26 cellular contexts compared by ENCODE assay signal in the genomic region with DNA sequence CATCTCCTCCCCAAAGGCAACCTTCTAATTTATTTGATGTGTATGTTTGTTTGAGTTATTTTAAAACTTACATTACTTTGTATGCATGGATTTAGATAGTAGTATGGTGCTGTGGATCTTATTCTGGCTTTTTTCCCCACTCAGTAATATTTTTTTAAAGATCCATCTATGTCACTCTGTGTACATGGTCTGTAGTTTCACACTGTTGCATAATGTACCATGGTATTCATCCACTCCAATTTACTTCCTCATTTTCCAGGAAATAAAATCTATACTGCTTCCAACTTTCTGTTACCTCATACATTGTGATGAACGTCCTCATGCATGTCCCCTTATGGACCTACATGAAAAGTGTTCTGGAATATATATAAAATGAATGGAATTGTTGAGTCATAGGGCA.
"Had no signal": no experiment of that assay in that cellular context is flagged by ENCODE, and none has a peak within 500 bp of the region (broad histone marks: within the 10 kb centered on the region; RNA-seq: fewer than 3 reads in every experiment).

No MANE protein-coding gene starts in this region.

- ATAC-seq: heart left ventricle; left lung; lower lobe of right lung; natural killer cell; stimulated activated naive B cell treated with anti-CD40 and anti-IgM and Interleukin-4, amounts not matched to agents 10 μg/mL and 1 μg/mL and 100 μg/mL, for 72 hours; WTC11 had no signal

- DNase-seq: activated CD4-positive, alpha-beta memory T cell treated with anti-CD3 and anti-CD28 coated beads, Interleukin-2, amount 10 ng/mL, durations not matched to agents 7 days and 5 days; activated CD4-positive, alpha-beta T cell treated with anti-CD3 and anti-CD28 coated beads for 1 hour; activated CD4-positive, alpha-beta T cell treated with anti-CD3 and anti-CD28 coated beads, Interleukin-2, amount 10 ng/mL, durations not matched to agents 7 days and 5 days; activated CD8-positive, alpha-beta memory T cell treated with anti-CD3 and anti-CD28 coated beads, Interleukin-2, amount 50 U/mL, for 48 hours; activated gamma-delta T cell; activated naive CD4-positive, alpha-beta T cell treated with anti-CD3 and anti-CD28 coated beads, Interleukin-2, amount 10 ng/mL, durations not matched to agents 7 days and 5 days; activated naive CD8-positive, alpha-beta T cell treated with anti-CD3 and anti-CD28 coated beads, Interleukin-2, amount 10 ng/mL, durations not matched to agents 7 days and 5 days; activated T-cell treated with anti-CD3 and anti-CD28 coated beads, Interleukin-2, amount 50 U/mL, for 24 hours; cerebellar nuclear complex; dorsolateral prefrontal cortex; effector memory CD4-positive, alpha-beta T cell; foreskin fibroblast; heart left ventricle; kidney glomerular epithelial cell; left lung; lower lobe of right lung; mesenchymal stem cell; natural killer cell; occipital lobe; stimulated activated CD4-positive, alpha-beta T cell treated with anti-CD3 and anti-CD28 coated beads, Interleukin-1b, Interleukin-23, amount 100 ng/mL, for 48 hours; stimulated activated naive B cell treated with anti-CD40 and anti-IgM and Interleukin-4, amounts not matched to agents 10 μg/mL and 1 μg/mL and 100 μg/mL, for 72 hours; stomach; T1000; thyroid gland; upper lobe of left lung had no signal
